10 cellular contexts compared by ENCODE assay signal in genomic region chr12:111359231-111359913, GRCh38. TPM values are rescaled to one million over a fixed set of nuclear protein-coding genes. Genes with fewer than 3 reads are reported as not detected.
DNase-seq lines count a peak whose midpoint lies in the region; ATAC-seq lines count a peak whose summit lies in the region.
"Had no signal": no experiment of that assay in that cellular context is flagged by ENCODE, and none has a peak within 500 bp of the region (broad histone marks: within the 10 kb centered on the region; RNA-seq: fewer than 3 reads in every experiment).

No MANE protein-coding gene starts in this region.

- peak; percentile 62 to 69 for ATAC-seq in natural killer cell treated with Interleukin-12 subunit alpha and Interleukin-12 subunit beta and Interleukin-15 and Interleukin-18, amount 100 ng/mL, for 72 hours
- no peak for ATAC-seq in T-helper 17 cell

- no peaks in the 10 kb centered on the region for H3K9me3 ChIP-seq in T-helper 17 cell (ENCODE audit: control insufficient read depth, low read length, poor library complexity, severe bottlenecking)

- no peak overlapping the region for H3K27ac Mint-ChIP-seq in natural killer cell treated with Interleukin-12 subunit alpha and Interleukin-12 subunit beta and Interleukin-15 and Interleukin-18, amount 100 ng/mL, for 72 hours
- H3K27ac Mint-ChIP-seq in T-helper 17 cell = no peak overlapping the region

- H3K4me3 Mint-ChIP-seq in natural killer cell treated with Interleukin-12 subunit alpha and Interleukin-12 subunit beta and Interleukin-15 and Interleukin-18, amount 100 ng/mL, for 72 hours = no peak overlapping the region
- no peak overlapping the region for H3K4me3 Mint-ChIP-seq in T-helper 17 cell

- no peaks in the 10 kb centered on the region for H3K36me3 Mint-ChIP-seq in natural killer cell treated with Interleukin-12 subunit alpha and Interleukin-12 subunit beta and Interleukin-15 and Interleukin-18, amount 100 ng/mL, for 72 hours
- no peaks in the 10 kb centered on the region for H3K36me3 Mint-ChIP-seq in T-helper 17 cell (ENCODE audit: low read depth)

- no peaks in the 10 kb centered on the region for H3K27me3 ChIP-seq in H7 (ENCODE audit: control insufficient read depth, insufficient read depth, low read length)

- peaks cover 7 to 9% of the 10 kb centered on the region in 2 donors for H3K27me3 Mint-ChIP-seq in natural killer cell treated with Interleukin-12 subunit alpha and Interleukin-12 subunit beta and Interleukin-15 and Interleukin-18, amount 100 ng/mL, for 72 hours
- H3K27me3 Mint-ChIP-seq in T-helper 17 cell = peaks cover 21% of the 10 kb centered on the region

- H3K4me1 Mint-ChIP-seq in natural killer cell treated with Interleukin-12 subunit alpha and Interleukin-12 subunit beta and Interleukin-15 and Interleukin-18, amount 100 ng/mL, for 72 hours (ENCODE audit: low read depth in 2 of 2) = peaks cover 13 to 17% of the 10 kb centered on the region in 2 donors
- peaks cover 7% of the 10 kb centered on the region for H3K4me1 Mint-ChIP-seq in T-helper 17 cell

- DNase-seq in stimulated activated naive CD4-positive, alpha-beta T cell treated with Interleukin-2 at 50 U/mL for 16 hours (lab: John Stamatoyannopoulos, UW) = peak; percentile 36
- DNase-seq in stimulated activated naive CD4-positive, alpha-beta T cell (lab: John Stamatoyannopoulos, UW) = no peak
- peak; percentile 15 for DNase-seq in activated CD8-positive, alpha-beta memory T cell treated with anti-CD3 and anti-CD28 coated beads, Interleukin-2, amount 50 U/mL, for 24 hours (ENCODE audit: extremely low read depth)
- DNase-seq in natural killer cell treated with Interleukin-12 subunit alpha and Interleukin-12 subunit beta and Interleukin-15 and Interleukin-18, amount 100 ng/mL, for 72 hours (ENCODE audit: low spot score) = peak; percentile 58
- DNase-seq in NCI-H2171 treated with DMSO at 0.1 percent for 48 hours (lab: John Stamatoyannopoulos, UW) (no peak), T-helper 17 cell (no peak), H7 (no peak), DMS153 treated with DMSO at 0.1 percent for 48 hours (lab: John Stamatoyannopoulos, UW; ENCODE audit: unreplicated experiment) (no peak)
- DNase-seq: dermis blood vessel endothelial cell, NCI-H1048 had no signal

- no peak overlapping the region for H3K4me3 ChIP-seq in H7 (ENCODE audit: insufficient read depth, low read depth, low read length)

- H3K9me3 Mint-ChIP-seq in natural killer cell treated with Interleukin-12 subunit alpha and Interleukin-12 subunit beta and Interleukin-15 and Interleukin-18, amount 100 ng/mL, for 72 hours = no peaks in the 10 kb centered on the region

- no peaks in the 10 kb centered on the region; the same call in 1 of the 2 replicates for H3K36me3 ChIP-seq in H7 (replicated peaks; ENCODE audit: control insufficient read depth, insufficient read depth, low read length)

RNA-seq across cellular contexts. Expression of gene PHETA1, which starts 9.5 kb away (rescaled TPM):
- 1 to 10 TPM; 2.1 to 2.2 TPM for total RNA-seq in natural killer cell treated with Interleukin-12 subunit alpha and Interleukin-12 subunit beta and Interleukin-15 and Interleukin-18, amount 100 ng/mL, for 72 hours
- total RNA-seq in T-helper 17 cell = 1 to 10 TPM; 2.1 to 2.5 TPM
- total RNA-seq in H7 (2014; rRNA removed; shearing (Covaris generic)) = 7.1 and 10.1 TPM in 2 replicates

RNA-seq across cellular contexts. Expression of gene SH2B3, which starts 46.4 kb away (rescaled TPM):
- total RNA-seq in natural killer cell treated with Interleukin-12 subunit alpha and Interleukin-12 subunit beta and Interleukin-15 and Interleukin-18, amount 100 ng/mL, for 72 hours = 10 to 100 TPM in 1 of 2 donors, 1 to 10 TPM in 1; 10.0 to 12.2 TPM
- total RNA-seq in T-helper 17 cell = 10 to 100 TPM; 38.7 to 39.3 TPM
- 21.8 and 26.8 TPM in 2 replicates for total RNA-seq in H7 (2014; rRNA removed; shearing (Covaris generic))

Comparison
In these comparisons a context has a peak if more than half of its experiments do, and no peak if none do; other contexts are left out.
1. DNase-seq: peak in stimulated activated naive CD4-positive, alpha-beta T cell treated with Interleukin-2 at 50 U/mL for 16 hours (single experiment), activated CD8-positive, alpha-beta memory T cell treated with anti-CD3 and anti-CD28 coated beads, Interleukin-2, amount 50 U/mL, for 24 hours (single experiment) and natural killer cell treated with Interleukin-12 subunit alpha and Interleukin-12 subunit beta and Interleukin-15 and Interleukin-18, amount 100 ng/mL, for 72 hours (single experiment); none in stimulated activated naive CD4-positive, alpha-beta T cell (0 of 6), NCI-H2171 treated with DMSO at 0.1 percent for 48 hours (single experiment), T-helper 17 cell (0 of 3), H7 (single experiment) and DMS153 treated with DMSO at 0.1 percent for 48 hours (single experiment).